ENCODE assay signal across 8 cellular contexts in the genomic region with DNA sequence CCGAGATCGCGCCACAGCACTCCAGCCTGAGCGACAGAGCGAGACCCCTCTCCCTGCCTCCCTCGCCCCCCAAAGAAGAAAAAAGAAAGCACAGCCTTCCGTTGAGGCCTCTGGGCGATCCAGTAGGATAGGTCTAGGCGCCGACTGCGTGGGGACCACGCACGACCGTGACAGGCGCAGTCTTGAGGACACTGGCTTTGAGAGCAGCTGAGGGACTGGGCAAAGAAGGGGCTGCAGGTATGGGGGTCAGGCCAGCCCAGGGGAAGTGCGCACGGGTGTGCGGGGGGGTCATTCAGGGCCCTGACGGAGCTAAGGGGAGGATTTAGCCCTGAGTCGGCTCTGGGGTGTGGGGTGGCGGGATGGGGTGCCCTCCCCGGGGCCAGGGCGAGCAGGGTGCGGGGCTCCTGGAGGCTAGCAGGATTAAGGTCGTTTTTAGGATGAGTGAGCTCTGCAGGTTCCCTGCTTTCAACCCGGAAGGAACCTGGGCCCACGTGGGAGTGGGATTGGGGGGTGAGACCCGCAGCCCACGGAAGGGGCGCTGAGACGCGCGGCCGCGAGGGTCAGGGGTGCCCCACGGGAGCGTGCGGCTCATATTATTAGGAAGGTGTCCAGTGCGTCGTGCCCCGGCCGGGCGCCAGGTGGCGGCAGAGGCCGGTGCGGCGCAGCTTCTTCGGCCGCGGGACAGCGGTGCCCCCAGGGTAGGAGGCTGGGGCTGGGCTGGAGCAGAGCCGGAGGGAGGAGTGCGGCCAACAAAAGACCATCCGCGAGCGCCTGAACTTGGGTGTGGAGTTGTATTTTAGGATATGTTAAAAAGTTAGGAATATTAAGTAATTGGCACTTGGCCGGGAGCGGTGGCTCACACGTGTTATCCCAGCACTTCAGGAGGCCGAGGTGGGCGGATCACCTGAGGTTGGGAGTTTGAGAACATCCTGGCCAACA. TPM values are rescaled to one million over a fixed set of nuclear protein-coding genes. Genes with fewer than 3 reads are reported as not detected.
DNase-seq lines count a peak whose midpoint lies in the region; ATAC-seq, FAIRE-seq and TF ChIP-seq lines count a peak whose summit lies in the region.

No MANE protein-coding gene starts in this region.

- TF ChIP-seq RAD21 in A549 (conservative IDR thresholded peaks at IDR 0.05 in 1 of 2, IDR thresholded peaks at IDR 0.05 in 1 of 2) = peak; percentile 64 to 81

- intact Hi-C loops in left colon (cut with DNase I, micrococcal nuclease) = loop anchor here in 1 of 2 donors (10.0 kb wide), 2 partner anchors 73 to 183 kb away; no protein-coding TSS in a partner anchor

- no peak for FAIRE-seq in A549 (lab: Jason Lieb, UNC)

- peak; percentile 70 for TF ChIP-seq CTCF in A549 (IDR thresholded peaks at IDR 0.05)
- TF ChIP-seq CTCF in WERI-Rb-1 (IDR thresholded peaks at IDR 0.05; ENCODE audit: low read depth, low read length) = peak; percentile 95
- TF ChIP-seq CTCF in choroid plexus epithelial cell (conservative IDR thresholded peaks at IDR 0.05; ENCODE audit: low read depth, low read length) = peak; percentile 65

- TF ChIP-seq POLR2A in A549 (IDR thresholded peaks at IDR 0.05; ENCODE audit: low read length) = no peak

- peak; percentile 96 to 97 for ATAC-seq in A549
- ATAC-seq in GM18498 (IDR thresholded peaks at IDR 0.05; ENCODE audit: unreplicated experiment) = peak; percentile 99
- ATAC-seq in HG02763 (IDR thresholded peaks at IDR 0.05; ENCODE audit: unreplicated experiment) = peak; percentile 87
- ATAC-seq in left colon = peak; percentile 86

- H3K4me2 ChIP-seq in A549 = peak overlapping the region; percentile 99

- no peak for TF ChIP-seq EP300 in A549 (IDR thresholded peaks at IDR 0.05)

- peak; percentile 49 to 70 for DNase-seq in A549 (ENCODE audit: low read depth in 1 of 2, low spot score in 1 of 2)
- peak; percentile 42 for DNase-seq in NCI-H1092 treated with DMSO at 0.1 percent for 48 hours (lab: John Stamatoyannopoulos, UW)
- DNase-seq in WERI-Rb-1 = peak; percentile 73
- peak; percentile 56 for DNase-seq in choroid plexus epithelial cell (ENCODE audit: low read depth)
- DNase-seq in left colon = peak in 1 of 2 donors; percentile 67
- DNase-seq in stimulated activated CD4-positive, alpha-beta T cell treated with anti-CD3 and anti-CD28 coated beads, TNF-alpha, amount 100 ng/mL, for 48 hours (ENCODE audit: low read depth in 3 of 3) = peak; percentile 13 to 33 (median 19)

- POLR2A ChIA-PET in A549 (lab: Yijun Ruan, JAX) = interaction anchor here (0.6 to 2.0 kb wide), 2 partner anchors 21 to 118 kb away, joined by 3 to 7 read pairs; partner anchors contain the start of gene ZNF236

- no peaks in the 10 kb centered on the region for H3K27me3 ChIP-seq in WERI-Rb-1 (ENCODE audit: insufficient read depth, low read depth, severe bottlenecking)

- H3K4me1 ChIP-seq in A549 = peaks cover 3% of the 10 kb centered on the region; the same call in 1 of the 3 replicates

- H3K36me3 ChIP-seq in WERI-Rb-1 = no peaks in the 10 kb centered on the region

- CTCF ChIA-PET in A549 (lab: Yijun Ruan, JAX) = interaction anchor here (0.6 to 4.0 kb wide), 29 partner anchors 10 to 901 kb away, joined by 3 to 67 read pairs (median 5); partner anchors contain the start of gene ZNF236

- H3K9me3 ChIP-seq in A549 (no peaks in the 10 kb centered on the region; the same call in 2 of the 3 replicates), WERI-Rb-1 (ENCODE audit: severe bottlenecking) (no peaks in the 10 kb centered on the region)

- H3K4me3 ChIP-seq in A549 (peak overlapping the region; percentile 56), WERI-Rb-1 (ENCODE audit: low read depth, low read length) (peak overlapping the region; percentile 50), choroid plexus epithelial cell (ENCODE audit: low read depth, low read length) (peak overlapping the region; percentile 49)

- peak overlapping the region; percentile 74 to 84; a peak in 5 of 6 replicates for H3K27ac ChIP-seq in A549
- peak overlapping the region; percentile 12; the same call in 1 of the 2 replicates for H3K27ac ChIP-seq in WERI-Rb-1

- WGBS in A549 (ENCODE audit: missing lambda C conversion rate) = 8% methylated on average over 15 of the region's 61 CpGs

TF ChIP-seq in A549, 52 proteins besides CTCF, POLR2A, EP300 and RAD21:
- TF ChIP-seq E2F6 (IDR thresholded peaks at IDR 0.05; ENCODE audit: borderline replicate concordance, low read depth) (no peak), NPAS2 (CRISPR knock-in tag; IDR thresholded peaks at IDR 0.05; ENCODE audit: borderline replicate concordance) (no peak), TP53 (CRISPR knock-in tag; IDR thresholded peaks at IDR 0.05) (no peak), SMC3 (IDR thresholded peaks at IDR 0.05) (peak; percentile 66), MAX (IDR thresholded peaks at IDR 0.05) (0 out of 2 replicates have a peak, but pooled peaks have one; percentile 37), HOXB13 (CRISPR knock-in tag; IDR thresholded peaks at IDR 0.05; ENCODE audit: low read depth) (no peak), HOXA7 (CRISPR knock-in tag; IDR thresholded peaks at IDR 0.05) (no peak), HEYL (CRISPR knock-in tag; IDR thresholded peaks at IDR 0.05) (no peak), PHF8 (IDR thresholded peaks at IDR 0.05; ENCODE audit: borderline replicate concordance, low read depth) (no peak), MAFK (IDR thresholded peaks at IDR 0.05; ENCODE audit: partially characterized antibody) (no peak), ESRRA (IDR thresholded peaks at IDR 0.05; ENCODE audit: borderline replicate concordance, low read length) (no peak), ZSCAN20 (CRISPR knock-in tag; IDR thresholded peaks at IDR 0.05) (no peak), ELK1 (IDR thresholded peaks at IDR 0.05; ENCODE audit: low read depth, low read length) (no peak)
- TF ChIP-seq, protein P1, sequence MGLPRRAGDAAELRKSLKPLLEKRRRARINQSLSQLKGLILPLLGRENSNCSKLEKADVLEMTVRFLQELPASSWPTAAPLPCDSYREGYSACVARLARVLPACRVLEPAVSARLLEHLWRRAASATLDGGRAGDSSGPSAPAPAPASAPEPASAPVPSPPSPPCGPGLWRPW (IDR thresholded peaks at IDR 0.05) = no peak
- TF ChIP-seq, protein P2, sequence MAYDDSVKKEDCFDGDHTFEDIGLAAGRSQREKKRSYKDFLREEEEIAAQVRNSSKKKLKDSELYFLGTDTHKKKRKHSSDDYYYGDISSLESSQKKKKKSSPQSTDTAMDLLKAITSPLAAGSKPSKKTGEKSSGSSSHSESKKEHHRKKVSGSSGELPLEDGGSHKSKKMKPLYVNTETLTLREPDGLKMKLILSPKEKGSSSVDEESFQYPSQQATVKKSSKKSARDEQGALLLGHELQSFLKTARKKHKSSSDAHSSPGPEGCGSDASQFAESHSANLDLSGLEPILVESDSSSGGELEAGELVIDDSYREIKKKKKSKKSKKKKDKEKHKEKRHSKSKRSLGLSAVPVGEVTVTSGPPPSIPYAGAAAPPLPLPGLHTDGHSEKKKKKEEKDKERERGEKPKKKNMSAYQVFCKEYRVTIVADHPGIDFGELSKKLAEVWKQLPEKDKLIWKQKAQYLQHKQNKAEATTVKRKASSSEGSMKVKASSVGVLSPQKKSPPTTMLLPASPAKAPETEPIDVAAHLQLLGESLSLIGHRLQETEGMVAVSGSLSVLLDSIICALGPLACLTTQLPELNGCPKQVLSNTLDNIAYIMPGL (CRISPR knock-in tag; IDR thresholded peaks at IDR 0.05; ENCODE audit: borderline replicate concordance) = no peak
- TF ChIP-seq, protein P3, sequence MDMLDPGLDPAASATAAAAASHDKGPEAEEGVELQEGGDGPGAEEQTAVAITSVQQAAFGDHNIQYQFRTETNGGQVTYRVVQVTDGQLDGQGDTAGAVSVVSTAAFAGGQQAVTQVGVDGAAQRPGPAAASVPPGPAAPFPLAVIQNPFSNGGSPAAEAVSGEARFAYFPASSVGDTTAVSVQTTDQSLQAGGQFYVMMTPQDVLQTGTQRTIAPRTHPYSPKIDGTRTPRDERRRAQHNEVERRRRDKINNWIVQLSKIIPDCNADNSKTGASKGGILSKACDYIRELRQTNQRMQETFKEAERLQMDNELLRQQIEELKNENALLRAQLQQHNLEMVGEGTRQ (IDR thresholded peaks at IDR 0.05) = no peak

RNA-seq across cellular contexts. Expression of gene ZNF236, which starts 20.5 kb away (rescaled TPM):
- 7.5 and 7.8 TPM in 2 replicates for polyA plus RNA-seq in A549 (2011; rRNA removed)
- polyA plus RNA-seq in A549 (2012; cell fraction: cytosol; rRNA removed) = 2.9 and 3.8 TPM in 2 replicates
- polyA plus RNA-seq in A549 (2012; cell fraction: nucleus; rRNA removed) = 7.7 and 8.4 TPM in 2 replicates
- 2.6 to 2.9 TPM (median 2.7 TPM) in 3 replicates for polyA plus RNA-seq in A549 (2017; fragmentation: RNase III; extraction: RNeasy Plus Mini Kit Qiagen cat#74134 plus additional on column Dnase treatment)
- 24.1 and 35.3 TPM in 2 replicates for polyA minus RNA-seq in A549 (2011; rRNA and poly(A)+ RNA removed)
- 10 to 100 TPM; 11.4 to 13.0 TPM for total RNA-seq in left colon
